Comparison of ENCODE assay signal across 9 cellular contexts in the genomic region with DNA sequence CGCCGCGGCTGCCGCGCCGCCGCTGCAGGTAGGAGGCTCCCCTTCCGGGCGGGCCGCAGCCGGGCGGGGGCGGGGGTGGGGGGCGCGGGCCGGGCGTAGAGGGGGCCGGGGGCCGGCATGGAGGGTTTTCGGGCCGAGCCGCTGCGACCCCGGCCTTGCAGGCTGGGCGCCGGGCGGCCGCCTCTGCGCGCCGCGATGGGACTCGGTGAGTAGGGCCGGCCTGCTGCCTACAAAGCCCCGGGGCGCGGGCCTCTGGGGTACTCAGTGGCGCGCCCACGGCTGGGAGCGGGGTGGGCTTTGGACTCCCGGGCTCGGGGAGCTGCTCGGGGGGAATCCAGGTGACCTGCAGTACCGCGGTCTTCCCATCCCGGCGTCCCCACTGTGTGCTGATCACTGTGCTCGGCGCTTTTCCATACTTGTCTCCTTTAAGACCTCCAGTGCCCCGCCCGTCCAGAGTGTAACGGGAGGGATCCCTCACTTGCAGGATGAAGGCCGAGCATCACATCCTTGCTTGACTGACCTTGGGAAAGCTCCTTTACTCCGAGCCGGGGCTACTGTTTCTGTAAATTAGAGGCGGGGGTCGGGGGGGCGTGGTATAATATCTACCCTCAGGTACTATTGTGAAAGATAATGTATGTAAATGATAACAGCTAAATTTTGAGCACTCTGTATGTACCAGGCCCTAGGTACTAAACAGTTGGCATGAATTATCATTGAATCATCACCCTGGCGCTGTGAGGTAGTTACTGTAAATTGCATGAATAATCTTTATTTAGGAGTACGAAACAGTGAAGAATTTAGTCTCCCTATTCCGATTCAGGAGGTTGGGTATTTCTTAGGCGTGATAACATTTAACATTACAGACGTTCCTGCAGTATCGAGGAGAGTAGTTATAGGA. TPM values are rescaled to one million over a fixed set of nuclear protein-coding genes. Genes with fewer than 3 reads are reported as not detected.
A peak's percentile ranks its signal among the peaks of the same experiment; 100 is the strongest.
DNase-seq lines count a peak whose midpoint lies in the region; ATAC-seq, FAIRE-seq and TF ChIP-seq lines count a peak whose summit lies in the region.
"Had no signal": no experiment of that assay in that cellular context is flagged by ENCODE, and none has a peak within 500 bp of the region (broad histone marks: within the 10 kb centered on the region; RNA-seq: fewer than 3 reads in every experiment).

No MANE protein-coding gene starts in this region.

- WGBS in HUES64, result 6% methylated on average over 65 of the region's 65 CpGs
- WGBS in smooth muscle cell (ENCODE audit: low lambda C conversion rate), result 11% methylated on average over 25 of the region's 65 CpGs

- peak; percentile 55 for ATAC-seq in GM21529 (IDR thresholded peaks at IDR 0.05; ENCODE audit: unreplicated experiment)

- H3K36me3 ChIP-seq in DOHH2 (ENCODE audit: control insufficient read depth, low read length) (no peaks in the 10 kb centered on the region), HUES64 (ENCODE audit: insufficient read depth, low read length) (peaks cover 3% of the 10 kb centered on the region; the same call in 1 of the 2 replicates), SU-DHL-6 (ENCODE audit: low read length) (no peaks in the 10 kb centered on the region), kidney (ENCODE audit: control insufficient read depth in 1 of 2, insufficient read depth in 2 of 2, low read length in 2 of 2) (no peaks in the 10 kb centered on the region), smooth muscle cell (ENCODE audit: low read depth) (no peaks in the 10 kb centered on the region)

- H3K4me1 ChIP-seq in DOHH2 (ENCODE audit: control insufficient read depth, low read length) (peaks cover 28% of the 10 kb centered on the region), HUES64 (ENCODE audit: insufficient read depth, low read length) (peaks cover 24% of the 10 kb centered on the region), kidney (ENCODE audit: control insufficient read depth in 1 of 2, insufficient read depth in 1 of 2, low read depth in 1 of 2, low read length in 2 of 2) (peaks cover 0 to 17% of the 10 kb centered on the region in 2 donors), smooth muscle cell (ENCODE audit: low read depth) (peaks cover 30% of the 10 kb centered on the region)

- peaks cover 5% of the 10 kb centered on the region for H3F3A ChIP-seq in DOHH2 (ENCODE audit: control insufficient read depth, insufficient read depth)
- H3F3A ChIP-seq in SU-DHL-6 (ENCODE audit: insufficient read depth), result no peaks in the 10 kb centered on the region
- peaks cover 20% of the 10 kb centered on the region for H3F3A ChIP-seq in smooth muscle cell (ENCODE audit: low read depth)

- H4K20me1 ChIP-seq in DOHH2 (ENCODE audit: control insufficient read depth, insufficient read depth, low read depth, low read length), result no peaks in the 10 kb centered on the region
- no peaks in the 10 kb centered on the region for H4K20me1 ChIP-seq in SU-DHL-6 (ENCODE audit: low read depth, low read length)
- H4K20me1 ChIP-seq in smooth muscle cell (ENCODE audit: low read depth), result peaks cover 7% of the 10 kb centered on the region

- H3K9me2 ChIP-seq in DOHH2 (replicated peaks; ENCODE audit: control insufficient read depth, low read length), result no peaks in the 10 kb centered on the region
- H3K9me2 ChIP-seq in SU-DHL-6 (replicated peaks; ENCODE audit: insufficient read depth, low read length), result no peaks in the 10 kb centered on the region

- intact Hi-C loops in kidney (cut with DNase I), result no loop called here

- DNase-seq in cerebellar nuclear complex (lab: John Stamatoyannopoulos, UW) (peak; percentile 42 to 52), kidney (peak; percentile 85), smooth muscle cell (lab: John Stamatoyannopoulos, UW; ENCODE audit: unreplicated experiment) (peak; percentile 47), D341Med (ENCODE audit: low spot score) (no peak)

- H3K9me3 ChIP-seq in DOHH2 (ENCODE audit: control insufficient read depth, insufficient read depth, low read length) (no peaks in the 10 kb centered on the region), HUES64 (ENCODE audit: insufficient read depth, low read depth, low read length) (no peaks in the 10 kb centered on the region), SU-DHL-6 (ENCODE audit: insufficient read depth, low read length) (no peaks in the 10 kb centered on the region), kidney (ENCODE audit: control insufficient read depth in 1 of 2, low read length in 2 of 2) (no peaks in the 10 kb centered on the region), smooth muscle cell (replicated peaks; ENCODE audit: low read depth) (no peaks in the 10 kb centered on the region)

- H3K4me3 ChIP-seq in DOHH2 (ENCODE audit: low read length), result peak overlapping the region; percentile 89
- peak overlapping the region; percentile 91 for H3K4me3 ChIP-seq in HUES64 (ENCODE audit: low read length)
- H3K4me3 ChIP-seq in SU-DHL-6 (ENCODE audit: insufficient read depth, low read length, poor library complexity, severe bottlenecking), result peak overlapping the region; percentile 91
- peak overlapping the region; percentile 72 to 73 for H3K4me3 ChIP-seq in kidney (ENCODE audit: low read length in 2 of 2)
- peak overlapping the region; percentile 60 for H3K4me3 ChIP-seq in smooth muscle cell

- H3K9ac ChIP-seq in HUES64 (ENCODE audit: low read depth, low read length), result peak overlapping the region; percentile 93
- H3K9ac ChIP-seq in SU-DHL-6 (ENCODE audit: low read length), result peak overlapping the region; percentile 75
- peak overlapping the region; percentile 56 to 77 for H3K9ac ChIP-seq in kidney (ENCODE audit: low read length in 2 of 2)
- H3K9ac ChIP-seq in smooth muscle cell (ENCODE audit: low read depth), result peak overlapping the region; percentile 95

- H3K27me3 ChIP-seq in DOHH2 (ENCODE audit: control insufficient read depth, low read length) (no peaks in the 10 kb centered on the region), HUES64 (ENCODE audit: insufficient read depth, low read length) (no peaks in the 10 kb centered on the region), SU-DHL-6 (ENCODE audit: low read length) (no peaks in the 10 kb centered on the region), smooth muscle cell (ENCODE audit: low read depth) (no peaks in the 10 kb centered on the region)

- peaks cover 39% of the 10 kb centered on the region for H3K79me2 ChIP-seq in DOHH2 (ENCODE audit: control insufficient read depth, low read length)
- peaks cover 15% of the 10 kb centered on the region; the same call in 1 of the 2 replicates for H3K79me2 ChIP-seq in SU-DHL-6 (ENCODE audit: insufficient read depth, low read length)
- peaks cover 41% of the 10 kb centered on the region for H3K79me2 ChIP-seq in smooth muscle cell (ENCODE audit: low read depth)

- H2AFZ ChIP-seq in SU-DHL-6 (ENCODE audit: low read depth, low read length, severe bottlenecking) (peak overlapping the region; percentile 96), smooth muscle cell (ENCODE audit: low read depth) (no peak overlapping the region)

- TF ChIP-seq CTCF in DOHH2 (IDR thresholded peaks at IDR 0.05; ENCODE audit: low read depth, low read length, poor library complexity, severe bottlenecking) (peak; percentile 7), SU-DHL-6 (IDR thresholded peaks at IDR 0.05; ENCODE audit: insufficient read depth, low read length, poor library complexity, severe bottlenecking) (no peak), kidney (IDR thresholded peaks at IDR 0.05; ENCODE audit: borderline replicate concordance, extremely low read depth, insufficient read depth) (no peak), smooth muscle cell (IDR thresholded peaks at IDR 0.05; ENCODE audit: borderline replicate concordance, insufficient read depth, poor library complexity, severe bottlenecking) (no peak)

- FAIRE-seq in kidney (lab: Jason Lieb, UNC), result no peak
- FAIRE-seq: colon had no signal

- H3K27ac ChIP-seq in DOHH2 (ENCODE audit: low read depth, low read length), result peak overlapping the region; percentile 37
- H3K27ac ChIP-seq in HUES64 (ENCODE audit: low read depth, low read length), result peak overlapping the region; percentile 83
- H3K27ac ChIP-seq in SU-DHL-6 (ENCODE audit: low read depth, low read length), result 0 out of 2 replicates have a peak overlapping the region, but pooled peaks have one; percentile 24
- peak overlapping the region in 1 of 2 donors; percentile 80 for H3K27ac ChIP-seq in kidney (ENCODE audit: low read depth in 2 of 2, low read length in 2 of 2)
- H3K27ac ChIP-seq in smooth muscle cell (ENCODE audit: low read depth), result peak overlapping the region; percentile 99

- H3K4me2 ChIP-seq in DOHH2 (ENCODE audit: low read length), result peak overlapping the region; percentile 84
- peak overlapping the region; percentile 75 for H3K4me2 ChIP-seq in SU-DHL-6 (ENCODE audit: low read depth, low read length, poor library complexity, severe bottlenecking)
- peak overlapping the region; percentile 89 for H3K4me2 ChIP-seq in smooth muscle cell

RNA-seq across cellular contexts. Expression of gene MSANTD3, which starts 0.7 kb away (rescaled TPM):
- 36.0 TPM for polyA plus RNA-seq in HUES64 (2013, experiment 1 of 2)
- polyA plus RNA-seq in HUES64 (2013, experiment 2 of 2), result 37.4 TPM
- total RNA-seq in kidney (14.3 TPM), smooth muscle cell (48.0 and 49.1 TPM in 2 replicates)
- polyA plus RNA-seq in kidney (ENCODE audit: insufficient read depth, low read depth, low replicate concordance) (16.7 TPM), smooth muscle cell (40.4 and 52.9 TPM in 2 replicates)

RNA-seq across cellular contexts. Expression of gene TMEFF1, which starts 45.3 kb away (rescaled TPM):
- polyA plus RNA-seq in HUES64 (2013, experiment 1 of 2), result 34.6 TPM
- 39.4 TPM for polyA plus RNA-seq in HUES64 (2013, experiment 2 of 2)
- 0.66 TPM for total RNA-seq in kidney
- polyA plus RNA-seq in kidney (ENCODE audit: insufficient read depth, low read depth, low replicate concordance), result not detected
- total RNA-seq in smooth muscle cell, result 1.7 TPM in 1 of 2 replicates, not detected in the other
- polyA plus RNA-seq in smooth muscle cell, result 1.8 and 2.1 TPM in 2 replicates
